1 cellular context compared by ENCODE assay signal in genomic region chr2:109066917-109067828, GRCh38.
TF ChIP-seq lines count a peak whose summit lies in the region.

No MANE protein-coding gene starts in this region.

TF ChIP-seq in HepG2, 621 proteins besides CTCF, POLR2A, EP300 and RAD21 (continued from another document):
- TF ChIP-seq AKNA (CRISPR knock-in tag; IDR thresholded peaks at IDR 0.05; ENCODE audit: borderline replicate concordance) (no peak), TBP (CRISPR knock-in tag; IDR thresholded peaks at IDR 0.05) (no peak)
TF ChIP-seq in HepG2: peak in this region for 0.
